ENCODE assay signal across 7 cellular contexts in the genomic region with DNA sequence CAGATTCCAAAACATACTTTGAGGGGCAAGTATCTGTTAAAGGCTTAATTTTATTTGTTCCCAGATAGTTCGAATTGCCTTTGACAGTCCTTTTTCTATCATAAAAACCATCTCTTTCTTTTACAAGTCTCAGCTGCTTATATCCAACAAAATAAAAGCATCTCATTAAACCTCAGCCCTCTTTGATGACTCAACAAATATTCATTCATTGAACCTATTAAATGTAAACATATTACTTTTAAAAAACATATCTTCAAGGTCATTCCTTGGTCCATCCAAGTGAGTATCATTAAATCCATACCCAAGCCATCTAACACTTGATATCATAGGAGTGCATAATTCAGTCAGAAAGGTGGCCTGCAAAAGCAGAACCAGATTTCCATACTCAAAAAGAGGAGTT.
"Had no signal": no experiment of that assay in that cellular context is flagged by ENCODE, and none has a peak within 500 bp of the region (broad histone marks: within the 10 kb centered on the region; RNA-seq: fewer than 3 reads in every experiment).

No MANE protein-coding gene starts in this region.

- ATAC-seq: GM23338 had no signal

- H3K4me2 ChIP-seq: GM23338 had no signal

- FAIRE-seq: H1, H54 had no signal

- H2AFZ ChIP-seq: GM23338 had no signal

- H3K4me3 ChIP-seq: GM23338 had no signal

- H3K27ac ChIP-seq: HL-60 had no signal

- DNase-seq: H9, HCEC 1CT, KG1 had no signal
